Comparison of ENCODE assay signal across 8 cellular contexts in the genomic region with DNA sequence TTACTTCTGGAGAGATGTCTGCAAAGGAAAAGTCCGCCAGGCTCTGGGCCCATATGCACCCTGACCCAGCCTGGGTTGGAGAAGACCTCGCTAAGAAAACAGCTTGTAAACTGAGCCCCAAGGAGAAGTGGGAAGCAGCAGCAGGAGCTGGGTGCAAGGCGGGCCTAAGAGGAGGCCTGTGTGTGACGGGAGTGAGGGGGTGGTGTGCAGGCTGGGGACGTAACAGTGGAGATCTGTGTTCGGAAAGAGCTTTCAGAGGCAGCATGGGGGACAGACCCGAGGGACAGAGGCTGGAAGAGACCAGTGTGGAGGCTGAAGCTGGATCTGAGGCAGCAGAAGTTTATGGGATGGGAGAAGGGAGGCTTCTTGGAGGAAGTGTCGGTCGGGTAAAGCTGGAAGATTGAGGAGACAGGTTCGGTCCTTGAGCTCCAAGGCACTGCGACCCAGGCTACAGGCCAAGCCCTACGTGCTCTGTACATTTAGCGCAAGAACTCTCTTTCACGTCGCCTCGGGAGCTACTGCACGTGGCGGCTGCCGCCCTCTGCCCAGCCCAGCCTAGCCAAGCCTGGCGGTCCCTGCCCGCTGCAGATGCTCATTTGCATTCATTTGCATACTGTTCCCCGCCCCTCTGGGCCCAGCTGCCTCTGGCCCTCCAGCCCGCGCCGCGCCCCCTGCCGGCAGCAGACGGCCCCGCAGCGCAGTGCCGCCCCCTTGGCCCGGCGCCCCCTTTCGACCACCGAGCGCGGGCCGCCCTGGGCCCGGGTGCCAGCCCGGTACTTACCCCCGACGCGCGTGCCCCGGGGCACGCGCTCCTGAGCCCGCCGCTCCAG. TPM values are rescaled to one million over a fixed set of nuclear protein-coding genes. Genes with fewer than 3 reads are reported as not detected.
A peak's percentile ranks its signal among the peaks of the same experiment; 100 is the strongest.
DNase-seq lines count a peak whose midpoint lies in the region; ATAC-seq lines count a peak whose summit lies in the region.

No MANE protein-coding gene starts in this region.

- H3K27me3 Mint-ChIP-seq in activated T-helper 17 cell treated with anti-CD3 and anti-CD28 coated beads, Interleukin-2, amount 50 U/mL, for 72 hours = peaks cover 53% of the 10 kb centered on the region

- peak; percentile 73 for ATAC-seq in activated T-helper 17 cell treated with anti-CD3 and anti-CD28 coated beads, Interleukin-2, amount 50 U/mL, for 72 hours (replicated peaks)
- no peak for ATAC-seq in HG02798 (IDR thresholded peaks at IDR 0.05; ENCODE audit: poor library complexity, unreplicated experiment)

- H3K36me3 Mint-ChIP-seq in activated T-helper 17 cell treated with anti-CD3 and anti-CD28 coated beads, Interleukin-2, amount 50 U/mL, for 72 hours (ENCODE audit: low read depth) = peaks cover 6% of the 10 kb centered on the region

- H3K4me1 Mint-ChIP-seq in activated T-helper 17 cell treated with anti-CD3 and anti-CD28 coated beads, Interleukin-2, amount 50 U/mL, for 72 hours = peaks cover 5% of the 10 kb centered on the region

- DNase-seq in DMS153 (lab: John Stamatoyannopoulos, UW) (peak; percentile 78), NCI-H1048 (lab: John Stamatoyannopoulos, UW) (peak; percentile 47), globus pallidus (ENCODE audit: low spot score) (peak; percentile 86), nucleus accumbens (lab: John Stamatoyannopoulos, UW) (peak in 48 of 56 donors; percentile 33 to 88 (median 70)), cortex of kidney (lab: John Stamatoyannopoulos, UW) (no peak), NCI-H128 (lab: John Stamatoyannopoulos, UW; ENCODE audit: unreplicated experiment) (no peak)

- peak overlapping the region; percentile 68 for H3K4me3 Mint-ChIP-seq in activated T-helper 17 cell treated with anti-CD3 and anti-CD28 coated beads, Interleukin-2, amount 50 U/mL, for 72 hours

- no peaks in the 10 kb centered on the region for H3K9me3 Mint-ChIP-seq in activated T-helper 17 cell treated with anti-CD3 and anti-CD28 coated beads, Interleukin-2, amount 50 U/mL, for 72 hours

- H3K27ac Mint-ChIP-seq in activated T-helper 17 cell treated with anti-CD3 and anti-CD28 coated beads, Interleukin-2, amount 50 U/mL, for 72 hours = no peak overlapping the region

RNA-seq across cellular contexts. Expression of gene HPCA, which starts 6.3 kb away (rescaled TPM):
- under 1 TPM in 1 of 2 donors, not detected in 1; 0.98 TPM for total RNA-seq in activated T-helper 17 cell treated with anti-CD3 and anti-CD28 coated beads, Interleukin-2, amount 50 U/mL, for 72 hours

RNA-seq across cellular contexts. Expression of gene TMEM54, which starts 8.6 kb away (rescaled TPM):
- total RNA-seq in activated T-helper 17 cell treated with anti-CD3 and anti-CD28 coated beads, Interleukin-2, amount 50 U/mL, for 72 hours = under 1 TPM; 0.37 to 0.80 TPM

RNA-seq across cellular contexts. Expression of gene FNDC5, which starts 21.9 kb away (rescaled TPM):
- not detected for total RNA-seq in activated T-helper 17 cell treated with anti-CD3 and anti-CD28 coated beads, Interleukin-2, amount 50 U/mL, for 72 hours

Comparison
In these comparisons a context has a peak if more than half of its experiments do, and no peak if none do; other contexts are left out.
1. DNase-seq: peak in DMS153 (single experiment), NCI-H1048 (single experiment), globus pallidus (single experiment) and nucleus accumbens (48 of 56); none in cortex of kidney (single experiment) and NCI-H128 (single experiment).